ENCODE assay signal across 14 cellular contexts in the genomic region with DNA sequence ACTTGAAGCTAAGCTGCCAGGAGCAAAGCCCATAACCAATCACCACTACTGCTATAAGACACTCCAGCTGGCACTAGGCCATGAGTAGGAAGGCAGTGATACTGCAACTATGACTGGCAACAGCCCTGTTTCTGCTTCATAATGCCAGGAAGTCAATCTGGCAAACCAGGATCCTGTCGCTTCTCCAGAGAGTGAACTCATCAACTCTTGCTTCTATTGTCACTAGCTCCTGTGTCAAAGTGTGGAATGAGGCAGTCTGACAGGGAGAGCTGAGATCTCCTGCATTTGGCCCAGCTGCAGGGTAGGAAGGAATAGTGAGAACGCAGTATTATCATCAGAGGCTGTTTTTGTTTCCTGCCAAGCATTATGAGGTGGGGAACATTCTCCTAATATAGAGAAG.
DNase-seq lines count a peak whose midpoint lies in the region; ATAC-seq, FAIRE-seq and TF ChIP-seq lines count a peak whose summit lies in the region.
"Had no signal": no experiment of that assay in that cellular context is flagged by ENCODE, and none has a peak within 500 bp of the region (broad histone marks: within the 10 kb centered on the region; RNA-seq: fewer than 3 reads in every experiment).

No MANE protein-coding gene starts in this region.

- H3K27me3 ChIP-seq in H1 (replicated peaks in 1 of 4; ENCODE audit: control insufficient read depth in 3 of 4, extremely low read depth in 1 of 4, insufficient read depth in 3 of 4, low read length in 3 of 4): no peaks in the 10 kb centered on the region

- no peak overlapping the region for H3K23ac ChIP-seq in H1 (ENCODE audit: insufficient read length)

- no peak overlapping the region for H2BK15ac ChIP-seq in H1 (ENCODE audit: low read length)

- TF ChIP-seq CTCF in H1 (IDR thresholded peaks at IDR 0.05; ENCODE audit: control extremely low read depth in 1 of 3, insufficient read depth in 1 of 3, low read depth in 1 of 3, low read length in 3 of 3) (no peak), omental fat pad (IDR thresholded peaks at IDR 0.05) (no peak)

- no peak overlapping the region for H4K8ac ChIP-seq in H1 (ENCODE audit: extremely low read depth, insufficient read depth, low read length)

- H2BK120ac ChIP-seq in H1 (replicated peaks; ENCODE audit: low read depth, low read length): no peak overlapping the region

- no peak for ATAC-seq in HG03095 (IDR thresholded peaks at IDR 0.05; ENCODE audit: unreplicated experiment)
- ATAC-seq in omental fat pad (ENCODE audit: low FRiP score): no peak
- ATAC-seq: GM23338 had no signal

- no peaks in the 10 kb centered on the region for H3K79me2 ChIP-seq in H1 (ENCODE audit: control insufficient read depth in 1 of 2, insufficient read depth in 2 of 2, low read length in 2 of 2)

- H3K23me2 ChIP-seq in H1 (ENCODE audit: low read depth, low read length): no peaks in the 10 kb centered on the region

- H3K56ac ChIP-seq in H1 (replicated peaks; ENCODE audit: insufficient read length, low read depth, low read length): no peak overlapping the region

- no peak overlapping the region for H3K27ac ChIP-seq in H1 (ENCODE audit: low read depth, low read length)

- CTCF ChIA-PET in H1 (lab: Charles Lee; ENCODE audit: partially characterized antibody): interaction anchor here (0.7 to 1.6 kb wide), 3 partner anchors 9 to 19 kb away, joined by 3 to 5 read pairs (median 4); no protein-coding TSS in a partner anchor

- TF ChIP-seq EP300 in H1 (IDR thresholded peaks at IDR 0.05; ENCODE audit: borderline replicate concordance in 1 of 2, low read depth in 2 of 2, low read length in 2 of 2): no peak

- no peak for TF ChIP-seq POLR2A in H1 (IDR thresholded peaks at IDR 0.05; ENCODE audit: control extremely low read depth in 1 of 2, low read depth in 2 of 2, low read length in 2 of 2)

- H3K4me2 ChIP-seq in H1 (ENCODE audit: insufficient read depth in 1 of 2, low read depth in 2 of 2, low read length in 2 of 2): no peak overlapping the region
- H3K4me2 ChIP-seq: GM23338 had no signal

- H3K4me3 ChIP-seq in H1 (ENCODE audit: extremely low read depth in 1 of 4, insufficient read depth in 2 of 4, low read depth in 3 of 4, low read length in 4 of 4): no peak overlapping the region
- H3K4me3 ChIP-seq: GM23338 had no signal

- H3K9ac ChIP-seq in H1 (replicated peaks in 1 of 4; ENCODE audit: extremely low read depth in 1 of 4, low read depth in 3 of 4, low read length in 3 of 4): no peak overlapping the region; a peak in 1 of 7 replicates

- 84% methylated on average over 2 of the region's 2 CpGs; no CpG with 5 or more reads in 1 of the 2 experiments for WGBS in H1 (ENCODE audit: extremely low coverage in 1 of 2, insufficient coverage in 1 of 2, insufficient read length in 1 of 2, insufficient replicate concordance in 2 of 2, low coverage in 1 of 2, low lambda C conversion rate in 2 of 2, missing lambda C conversion rate in 1 of 2), 2 experiments

- no peaks in the 10 kb centered on the region for H3K36me3 ChIP-seq in H1 (ENCODE audit: control insufficient read depth in 2 of 4, insufficient read depth in 4 of 4, low read length in 3 of 4)

- H3K18ac ChIP-seq in H1 (ENCODE audit: extremely low read depth, low read length): no peak overlapping the region

- no peaks in the 10 kb centered on the region for H3K79me1 ChIP-seq in H1 (ENCODE audit: low read depth, low read length)

- H2BK20ac ChIP-seq in H1 (ENCODE audit: low read length): no peak overlapping the region

- no peak overlapping the region for H2BK5ac ChIP-seq in H1 (ENCODE audit: low read depth, low read length)

- no peak overlapping the region for H3K4ac ChIP-seq in H1 (replicated peaks; ENCODE audit: insufficient read length, low read depth, low read length)

- H4K5ac ChIP-seq in H1 (ENCODE audit: insufficient read length, low read depth, low read length): no peak overlapping the region

- H2AFZ ChIP-seq in H1 (ENCODE audit: low read length): no peak overlapping the region
- H2AFZ ChIP-seq: GM23338 had no signal

- no peaks in the 10 kb centered on the region for H3K4me1 ChIP-seq in H1 (replicated peaks in 1 of 4; ENCODE audit: control insufficient read depth in 3 of 4, insufficient read depth in 4 of 4, low read length in 3 of 4)

- TF ChIP-seq RAD21 in H1 (IDR thresholded peaks at IDR 0.05 in 1 of 2, conservative IDR thresholded peaks at IDR 0.05 in 1 of 2; ENCODE audit: low read depth in 2 of 2, low read length in 2 of 2): no peak

- POLR2A ChIA-PET in H1 (lab: Charles Lee; ENCODE audit: partially characterized antibody): no interaction called here

- no peak for FAIRE-seq in H1 (lab: Jason Lieb, UNC)

- no peak overlapping the region for H2BK12ac ChIP-seq in H1 (ENCODE audit: low read depth, low read length)

- H3K14ac ChIP-seq in H1 (ENCODE audit: insufficient read length): peak overlapping the region; percentile 42

- no peak overlapping the region for H2AK5ac ChIP-seq in H1 (ENCODE audit: low read depth, low read length)

- DNase-seq in EH (ENCODE audit: low read depth) (peak; percentile 31), NCI-H2029 (lab: John Stamatoyannopoulos, UW) (peak; percentile 42), H1 (ENCODE audit: low read depth in 1 of 2, low spot score in 2 of 2) (no peak), lung microvascular endothelial cell (ENCODE audit: low read depth in 2 of 2) (peak; percentile 64 to 74), omental fat pad (ENCODE audit: low spot score) (no peak), NCI-H1105 treated with DMSO at 0.1 percent for 48 hours (lab: John Stamatoyannopoulos, UW) (no peak), COLO829 (ENCODE audit: low spot score) (no peak)
- DNase-seq: activated CD8-positive, alpha-beta memory T cell treated with anti-CD3 and anti-CD28 coated beads for 24 hours; activated naive CD4-positive, alpha-beta T cell treated with anti-CD3 and anti-CD28 coated beads, Interleukin-2, amount 10 ng/mL, durations not matched to agents 7 days and 5 days; mesendoderm; NCI-H2081 treated with DMSO at 0.1 percent for 48 hours; RPMI8226 had no signal

- no peaks in the 10 kb centered on the region for H3K9me3 ChIP-seq in H1 (ENCODE audit: insufficient read depth in 2 of 2, low read depth in 1 of 2, low read length in 1 of 2)

- H4K91ac ChIP-seq in H1 (replicated peaks; ENCODE audit: insufficient read length, low read length): no peak overlapping the region

- H4K20me1 ChIP-seq in H1 (replicated peaks in 1 of 2; ENCODE audit: control insufficient read depth in 1 of 2, insufficient read depth in 2 of 2, low read length in 2 of 2): no peaks in the 10 kb centered on the region

TF ChIP-seq in H1, 55 proteins besides CTCF, POLR2A, EP300 and RAD21:
- TF ChIP-seq KDM4A (IDR thresholded peaks at IDR 0.05; ENCODE audit: low read depth, low read length, severe bottlenecking): no peak
- no peak for TF ChIP-seq HDAC6 (IDR thresholded peaks at IDR 0.05; ENCODE audit: low read depth, low read length)
- TF ChIP-seq KDM1A (IDR thresholded peaks at IDR 0.05; ENCODE audit: borderline replicate concordance, low read length): no peak
- TF ChIP-seq CTBP2 (IDR thresholded peaks at IDR 0.05; ENCODE audit: borderline replicate concordance, insufficient read depth, insufficient read length, low read length): no peak
- TF ChIP-seq ZNF274 (IDR thresholded peaks at IDR 0.05; ENCODE audit: borderline replicate concordance, extremely low read depth, low read length): no peak
- TF ChIP-seq TBP (IDR thresholded peaks at IDR 0.05; ENCODE audit: low read depth, low read length): no peak
- TF ChIP-seq SIN3A (conservative IDR thresholded peaks at IDR 0.05 in 1 of 2, IDR thresholded peaks at IDR 0.05 in 1 of 2; ENCODE audit: low read depth in 1 of 2, low read length in 2 of 2): no peak
- TF ChIP-seq BRCA1 (IDR thresholded peaks at IDR 0.05; ENCODE audit: low read depth, low read length): no peak
- no peak for TF ChIP-seq FOSL1 (IDR thresholded peaks at IDR 0.05; ENCODE audit: insufficient read depth, low read depth, low read length)
- TF ChIP-seq NRF1 (IDR thresholded peaks at IDR 0.05; ENCODE audit: low read depth, low read length): no peak
- no peak for TF ChIP-seq TAF7 (optimal IDR thresholded peaks at IDR 0.05; ENCODE audit: borderline replicate concordance, low read depth, low read length)
- TF ChIP-seq GABPA (IDR thresholded peaks at IDR 0.05; ENCODE audit: borderline replicate concordance, insufficient read depth, low read length): no peak
- TF ChIP-seq MAFK (IDR thresholded peaks at IDR 0.05; ENCODE audit: low read depth, low read length): no peak
- TF ChIP-seq GTF2F1 (IDR thresholded peaks at IDR 0.05; ENCODE audit: borderline replicate concordance, low read depth, low read length): no peak
- TF ChIP-seq RNF2 (IDR thresholded peaks at IDR 0.05; ENCODE audit: borderline replicate concordance, low read depth, low read length, missing control alignments, poor library complexity, severe bottlenecking): no peak
- no peak for TF ChIP-seq EZH2 (IDR thresholded peaks at IDR 0.05; ENCODE audit: low read depth, low read length, severe bottlenecking)

Comparison
In these comparisons a context has a peak if more than half of its experiments do, and no peak if none do; other contexts are left out.
1. DNase-seq: peak in EH (single experiment), NCI-H2029 (single experiment) and lung microvascular endothelial cell (2 of 2); none in H1 (0 of 2), omental fat pad (single experiment), NCI-H1105 treated with DMSO at 0.1 percent for 48 hours (single experiment) and COLO829 (single experiment).